Comparison of ENCODE assay signal across 21 cellular contexts in the genomic region with DNA sequence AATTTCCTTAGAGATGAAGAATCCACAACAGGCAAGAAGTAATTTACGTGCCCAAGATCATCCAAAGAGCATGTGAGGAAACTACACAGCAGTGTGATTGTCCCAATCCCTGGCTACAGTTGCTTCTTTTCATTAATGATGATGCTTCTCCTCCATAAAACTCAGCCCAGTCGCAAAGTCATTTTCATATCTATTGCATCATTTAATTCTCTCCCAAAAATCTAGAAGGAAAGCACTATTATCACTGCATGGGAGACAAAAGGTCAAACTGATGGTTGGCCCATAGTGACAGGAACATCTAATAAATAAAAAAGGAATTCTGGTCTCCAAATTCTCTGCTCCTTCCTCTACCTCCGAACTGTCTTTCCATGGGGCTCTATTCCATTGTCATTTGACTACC.
DNase-seq lines count a peak whose midpoint lies in the region; ATAC-seq, FAIRE-seq and TF ChIP-seq lines count a peak whose summit lies in the region.
"Had no signal": no experiment of that assay in that cellular context is flagged by ENCODE, and none has a peak within 500 bp of the region (broad histone marks: within the 10 kb centered on the region; RNA-seq: fewer than 3 reads in every experiment).

No MANE protein-coding gene starts in this region.

- TF ChIP-seq RAD21 in A549 (conservative IDR thresholded peaks at IDR 0.05 in 1 of 2, IDR thresholded peaks at IDR 0.05 in 1 of 2) = no peak

- TF ChIP-seq POLR2A in A549 (IDR thresholded peaks at IDR 0.05; ENCODE audit: low read length) = no peak

- intact Hi-C loops in left lung (cut with DNase I) = no loop called here

- H3K36me3 ChIP-seq in left lung (no peaks in the 10 kb centered on the region), stomach smooth muscle (ENCODE audit: control insufficient read depth in 2 of 2, insufficient read depth in 2 of 2, low read length in 2 of 2) (no peaks in the 10 kb centered on the region)

- peak overlapping the region in 1 of 2 donors; percentile 30 for H3K9ac ChIP-seq in stomach smooth muscle (ENCODE audit: low read length in 2 of 2)
- H3K9ac ChIP-seq: KMS-11, parathyroid adenoma had no signal

- H3K4me3 ChIP-seq in A549 = no peak overlapping the region
- H3K4me3 ChIP-seq in left lung = no peak overlapping the region
- H3K4me3 ChIP-seq in stomach smooth muscle (ENCODE audit: low read length in 2 of 2) = no peak overlapping the region

- DNase-seq in A549 (ENCODE audit: low read depth in 1 of 2, low spot score in 1 of 2) (no peak), left lung (no peak), NCI-H2081 (lab: John Stamatoyannopoulos, UW) (no peak), glomerular visceral epithelial cell (ENCODE audit: extremely low spot score) (no peak), mucosa of gallbladder (ENCODE audit: low spot score) (no peak), nucleus accumbens (lab: John Stamatoyannopoulos, UW) (no peak)
- DNase-seq: activated CD4-positive, alpha-beta T cell treated with anti-CD3 and anti-CD28 coated beads for 1 hour; activated CD8-positive, alpha-beta memory T cell treated with anti-CD3 and anti-CD28 coated beads for 24 hours; activated naive CD4-positive, alpha-beta T cell; activated T-cell treated with anti-CD3 and anti-CD28 coated beads, Interleukin-2, amount 50 U/mL, for 4 hours; amniotic stem cell; effector memory CD4-positive, alpha-beta T cell; NCI-H1694 treated with DMSO at 0.1 percent for 48 hours; nephron progenitor cell; SIG-M5 had no signal

- TF ChIP-seq CTCF in A549 (IDR thresholded peaks at IDR 0.05) (no peak), left lung (IDR thresholded peaks at IDR 0.05) (no peak)

- H3K27me3 ChIP-seq in left lung (no peaks in the 10 kb centered on the region), stomach smooth muscle (ENCODE audit: control insufficient read depth in 1 of 2, insufficient read depth in 2 of 2, low read length in 2 of 2) (no peaks in the 10 kb centered on the region)

- WGBS in A549 (ENCODE audit: missing lambda C conversion rate) = 93% methylated on average over 3 of the region's 3 CpGs

- H3K9me3 ChIP-seq in A549 (no peaks in the 10 kb centered on the region), left lung (no peaks in the 10 kb centered on the region), stomach smooth muscle (ENCODE audit: control insufficient read depth in 2 of 2, low read length in 2 of 2) (no peaks in the 10 kb centered on the region)

- POLR2A ChIA-PET in A549 (lab: Yijun Ruan, JAX) = no interaction called here

- H3K4me2 ChIP-seq in A549 = no peak overlapping the region
- H3K4me2 ChIP-seq: KMS-11 had no signal

- no peak for FAIRE-seq in A549 (lab: Jason Lieb, UNC)
- FAIRE-seq: GM19239, TTC549 had no signal

- ATAC-seq in A549 (no peak), left lung (no peak)
- ATAC-seq: activated T-cell treated with anti-CD3 and anti-CD28 coated beads, Interleukin-2, amount 50 U/mL, for 4 hours had no signal

- H3K27ac ChIP-seq in A549 = peak overlapping the region; percentile 54 to 83; a peak in 5 of 6 replicates
- H3K27ac ChIP-seq in angular gyrus (ENCODE audit: low read depth, low read length) = peak overlapping the region; percentile 39
- peak overlapping the region; percentile 52 to 54 for H3K27ac ChIP-seq in left lung
- H3K27ac ChIP-seq in stomach smooth muscle (ENCODE audit: low read length) = peak overlapping the region; percentile 93
- H3K27ac ChIP-seq: KMS-11 had no signal

- H3K4me1 ChIP-seq in A549 (peaks cover 34% of the 10 kb centered on the region), left lung (peaks cover 20 to 43% of the 10 kb centered on the region in 2 donors), stomach smooth muscle (ENCODE audit: control insufficient read depth, insufficient read depth, low read length) (peaks cover 47% of the 10 kb centered on the region)
- H3K4me1 ChIP-seq: parathyroid adenoma had no signal

- CTCF ChIA-PET in A549 (lab: Yijun Ruan, JAX) = no interaction called here

- TF ChIP-seq EP300 in A549 (IDR thresholded peaks at IDR 0.05) = no peak

TF ChIP-seq in A549, 52 proteins besides CTCF, POLR2A, EP300 and RAD21:
- no peak for TF ChIP-seq RFX5 (IDR thresholded peaks at IDR 0.05)
TF ChIP-seq in A549: peak in this region for 0.

Comparison
In these comparisons a context has a peak if more than half of its experiments do, and no peak if none do; other contexts are left out.
1. H3K27ac ChIP-seq: peak in every context shown above with its lines; median percentile 93 in stomach smooth muscle; 68 in A549; 53 in left lung; 39 in angular gyrus.